ENCODE assay signal across 8 cellular contexts in the genomic region with DNA sequence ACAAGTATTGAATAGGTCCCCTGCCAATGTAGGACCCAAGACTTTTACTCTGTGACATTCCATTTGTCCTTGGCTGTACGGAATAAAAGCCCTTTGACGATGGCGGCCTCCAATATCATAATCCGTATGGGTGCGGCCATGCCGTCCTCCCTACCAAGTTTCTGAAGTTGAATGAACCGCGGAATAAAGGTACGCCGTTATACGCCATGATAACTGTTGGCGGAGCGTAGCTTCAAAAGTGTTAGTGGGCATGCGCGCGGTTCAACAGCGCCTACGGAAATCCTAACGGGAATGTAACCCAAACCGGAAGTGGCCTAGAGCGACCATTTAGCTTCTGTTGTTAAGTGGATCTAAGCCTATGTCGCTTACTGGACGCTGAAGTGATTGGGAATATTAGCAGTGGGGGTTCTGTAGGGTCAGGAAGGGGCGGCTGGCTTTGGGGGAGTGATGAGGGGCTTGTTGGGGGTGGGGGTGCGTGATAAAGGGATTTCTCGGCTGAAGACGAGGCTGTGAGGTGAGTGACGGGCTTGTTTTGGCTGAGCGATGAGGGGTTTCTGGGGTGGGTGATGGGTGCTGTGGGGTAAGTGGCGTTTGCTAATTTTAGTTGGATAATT. TPM values are rescaled to one million over a fixed set of nuclear protein-coding genes. Genes with fewer than 3 reads are reported as not detected.
A peak's percentile ranks its signal among the peaks of the same experiment; 100 is the strongest.
DNase-seq lines count a peak whose midpoint lies in the region; ATAC-seq and TF ChIP-seq lines count a peak whose summit lies in the region.

A gene (plus strand): TSS at position 322 of the 614 bp plus-strand sequence. CDS start 2,047 bp downstream, outside the sequence.

- peaks cover 10% of the 10 kb centered on the region for H3K4me1 Mint-ChIP-seq in type B pancreatic cell (ENCODE audit: unreplicated experiment)

- H3K27ac Mint-ChIP-seq in type B pancreatic cell = peak within 1 kb of the TSS; percentile 53

- TF ChIP-seq CTCF in HFF-Myc (IDR thresholded peaks at IDR 0.05; ENCODE audit: low read depth, low read length, missing control alignments) (no peak), type B pancreatic cell (conservative IDR thresholded peaks at IDR 0.05) (no peak)

- H3K36me3 Mint-ChIP-seq in type B pancreatic cell = peaks cover 3% of the 10 kb centered on the region

- DNase-seq in GF-D8 (lab: John Stamatoyannopoulos, UW) (peak; percentile 90), HFF-Myc (ENCODE audit: extremely low read depth, low read depth) (peak; percentile 96), NCI-H1092 (lab: John Stamatoyannopoulos, UW) (peak; percentile 89), T-helper 1 cell (peak; percentile 54 to 87 (median 71)), amniotic stem cell (lab: John Stamatoyannopoulos, UW) (peak; percentile 91), left cardiac atrium (peak; percentile 95), pons (ENCODE audit: low spot score) (peak; percentile 98), type B pancreatic cell (ENCODE audit: extremely low spot score, unreplicated experiment) (peak; percentile 92)

- H3K9me3 Mint-ChIP-seq in type B pancreatic cell = no peaks in the 10 kb centered on the region

- H3K27me3 Mint-ChIP-seq in type B pancreatic cell = peaks cover 17% of the 10 kb centered on the region

- intact Hi-C loops in left cardiac atrium (cut with DNase I) = no loop called here

- peak; percentile 100 for ATAC-seq in left cardiac atrium

- H3K4me3 ChIP-seq in HFF-Myc (replicated peaks; ENCODE audit: low read depth, low read length) = peak within 1 kb of the TSS; percentile 67

- peak within 1 kb of the TSS; percentile 92 for H3K4me3 Mint-ChIP-seq in type B pancreatic cell

RNA-seq across cellular contexts. Expression of the gene that starts here (rescaled TPM):
- total RNA-seq in left cardiac atrium (10 to 100 TPM in 1 of 2 donors, 1 to 10 TPM in 1; 9.6 to 10.8 TPM), type B pancreatic cell (ENCODE audit: low replicate concordance) (7.9 and 14.0 TPM in 2 replicates)

Comparison
In these comparisons a context has a peak if more than half of its experiments do, and no peak if none do; other contexts are left out.
1. Peak in every context shown above with its lines: DNase-seq, ATAC-seq and H3K4me3 ChIP-seq.